8 cellular contexts compared by ENCODE assay signal in the genomic region with DNA sequence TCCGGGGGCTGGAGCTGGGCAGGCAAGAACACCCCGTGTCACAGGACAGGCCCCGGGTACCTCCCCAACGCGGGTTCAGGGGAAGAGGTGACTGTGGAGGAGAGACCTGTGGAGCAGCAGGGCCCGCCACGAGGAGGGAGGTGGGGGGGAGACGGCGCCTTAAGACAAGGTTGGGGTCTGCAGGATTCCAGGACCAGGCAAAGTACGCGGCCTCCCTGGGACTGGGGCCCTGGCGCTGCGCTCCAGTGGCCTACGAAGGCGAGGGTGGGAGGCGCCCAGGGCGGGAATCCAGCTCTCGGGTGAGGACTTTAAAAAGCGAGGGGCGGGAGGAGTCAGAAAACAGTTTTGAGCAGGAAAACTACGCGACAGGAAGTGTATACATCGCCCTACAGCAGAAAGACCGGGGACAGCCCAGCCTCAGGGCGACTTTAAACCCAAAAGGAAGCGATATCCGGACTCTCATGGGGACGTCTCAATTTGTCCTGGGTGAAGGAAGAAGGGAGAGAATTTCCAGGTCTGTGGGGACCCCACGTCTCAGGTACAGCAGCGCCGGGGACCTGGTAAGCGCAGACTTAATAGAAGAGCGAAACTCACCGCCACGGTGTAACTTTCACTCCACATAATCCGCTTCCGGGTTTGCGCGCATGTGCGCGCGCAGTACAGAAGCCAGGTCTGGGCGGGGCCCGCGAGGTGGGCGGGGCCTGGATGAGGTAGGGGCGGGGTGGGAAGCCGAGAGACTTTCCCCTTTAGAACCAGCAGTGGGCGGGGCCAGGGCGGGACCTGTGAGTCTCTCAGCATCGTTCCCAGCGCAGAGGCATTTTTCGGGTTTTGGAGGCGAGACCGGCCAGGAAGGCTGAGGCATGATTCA. TPM values are rescaled to one million over a fixed set of nuclear protein-coding genes. Genes with fewer than 3 reads are reported as not detected.
DNase-seq lines count a peak whose midpoint lies in the region; ATAC-seq and TF ChIP-seq lines count a peak whose summit lies in the region.

A gene (minus strand): TSS at position 638 of the 868 bp plus-strand sequence.

- peaks cover 6% of the 10 kb centered on the region for H3K79me2 ChIP-seq in trophoblast cell (ENCODE audit: control insufficient read depth, insufficient read depth, low read length, poor library complexity)

- H3K27me3 ChIP-seq in trophoblast cell (ENCODE audit: insufficient read depth, low read length) (no peaks in the 10 kb centered on the region), tibial nerve (no peaks in the 10 kb centered on the region)

- peak; percentile 32 to 78 for TF ChIP-seq EP300 in tibial nerve (IDR thresholded peaks at IDR 0.05)

- H2AFZ ChIP-seq in trophoblast cell (ENCODE audit: insufficient read depth, low read length, poor library complexity): peak within 1 kb of the TSS; percentile 83

- no peaks in the 10 kb centered on the region for H3K27me3 Mint-ChIP-seq in activated naive CD8-positive, alpha-beta T cell treated with anti-CD3 and anti-CD28 coated beads, Interleukin-2, amount 50 U/mL, for 24 hours

- H3K9me3 ChIP-seq in trophoblast cell (ENCODE audit: insufficient read depth, low read depth, low read length) (no peaks in the 10 kb centered on the region), tibial nerve (peaks cover 0 to 3% (median 0%) of the 10 kb centered on the region in 4 donors)

- in situ Hi-C loops in G401 (cut with HindIII; ENCODE audit: low sequenced_read_pairs): no loop called here

- peak within 1 kb of the TSS; percentile 99 for H2AK5ac ChIP-seq in trophoblast cell (ENCODE audit: low read length)

- peak within 1 kb of the TSS; percentile 99 for H3K4ac ChIP-seq in trophoblast cell (ENCODE audit: low read depth, low read length)

- H3K4me1 Mint-ChIP-seq in activated naive CD8-positive, alpha-beta T cell treated with anti-CD3 and anti-CD28 coated beads, Interleukin-2, amount 50 U/mL, for 24 hours: peaks cover 19% of the 10 kb centered on the region

- peak; percentile 95 for ATAC-seq in activated naive CD8-positive, alpha-beta T cell treated with anti-CD3 and anti-CD28 coated beads, Interleukin-2, amount 50 U/mL, for 24 hours

- peaks cover 31% of the 10 kb centered on the region for H3K36me3 Mint-ChIP-seq in activated naive CD8-positive, alpha-beta T cell treated with anti-CD3 and anti-CD28 coated beads, Interleukin-2, amount 50 U/mL, for 24 hours (ENCODE audit: low read depth)

- H3K18ac ChIP-seq in trophoblast cell (ENCODE audit: low read length): peak within 1 kb of the TSS; percentile 99

- peak within 1 kb of the TSS; percentile 98 for H4K12ac ChIP-seq in trophoblast cell (ENCODE audit: low read depth, low read length)

- TF ChIP-seq POLR2A in NB4 (IDR thresholded peaks at IDR 0.05; ENCODE audit: extremely low read depth, insufficient read length) (peak; percentile 79), tibial nerve (IDR thresholded peaks at IDR 0.05) (peak in 1 of 2 donors; percentile 43)

- H2BK120ac ChIP-seq in trophoblast cell (ENCODE audit: insufficient read depth, low read length, poor library complexity): peak within 1 kb of the TSS; percentile 97

- H3K27ac Mint-ChIP-seq in activated naive CD8-positive, alpha-beta T cell treated with anti-CD3 and anti-CD28 coated beads, Interleukin-2, amount 50 U/mL, for 24 hours: peak within 1 kb of the TSS; percentile 97

- H3K27ac ChIP-seq in trophoblast cell (ENCODE audit: low read depth, low read length): peak within 1 kb of the TSS; percentile 91
- peak within 1 kb of the TSS; percentile 5 to 88 (median 85) for H3K27ac ChIP-seq in tibial nerve

- peak within 1 kb of the TSS; percentile 96 for H4K91ac ChIP-seq in trophoblast cell (ENCODE audit: low read depth, low read length)

- intact Hi-C loops in cardiac septum (cut with DNase I): loop anchor here (5.0 kb wide), 2 partner anchors 36 to 99 kb away; a partner anchor contains a TSS

- CTCF ChIA-PET in HEK293T (lab: Yijun Ruan, JAX): no interaction called here

- peak within 1 kb of the TSS; percentile 100 for H3K14ac ChIP-seq in trophoblast cell (ENCODE audit: low read length)

- peaks cover 2 to 7% of the 10 kb centered on the region in 2 experiments for H3K4me1 ChIP-seq in trophoblast cell (ENCODE audit: control insufficient read depth in 1 of 2, insufficient read depth in 2 of 2, low read length in 2 of 2)
- H3K4me1 ChIP-seq in tibial nerve: peaks cover 0 to 21% (median 3%) of the 10 kb centered on the region in 4 donors

- peak within 1 kb of the TSS; percentile 87 for H2BK5ac ChIP-seq in trophoblast cell (ENCODE audit: low read depth, low read length, poor library complexity)

- H3K79me1 ChIP-seq in trophoblast cell (ENCODE audit: low read length): peaks cover 8% of the 10 kb centered on the region

- peak; percentile 91 for DNase-seq in G401 (ENCODE audit: low spot score)
- peak; percentile 80 for DNase-seq in HEK293T (ENCODE audit: extremely low spot score)
- DNase-seq in NB4 (ENCODE audit: low read depth): peak; percentile 90
- DNase-seq in SW 1271 (lab: John Stamatoyannopoulos, UW): peak; percentile 58 to 81
- DNase-seq in activated naive CD8-positive, alpha-beta T cell treated with anti-CD3 and anti-CD28 coated beads, Interleukin-2, amount 50 U/mL, for 24 hours: peak; percentile 95
- peak; percentile 95 for DNase-seq in cardiac septum (ENCODE audit: low spot score)
- DNase-seq in trophoblast cell: peak; percentile 93 to 98
- peak; percentile 95 to 99 for DNase-seq in tibial nerve (ENCODE audit: low spot score in 2 of 2)

- H3K36me3 ChIP-seq in trophoblast cell (ENCODE audit: control insufficient read depth in 1 of 2, insufficient read depth in 2 of 2, low read length in 2 of 2) (peaks cover 12 to 18% of the 10 kb centered on the region in 2 experiments), tibial nerve (peaks cover 0 to 17% (median 0%) of the 10 kb centered on the region in 3 donors)

- H3K9ac ChIP-seq in trophoblast cell (ENCODE audit: low read length): peak within 1 kb of the TSS; percentile 97

- POLR2A ChIA-PET in HEK293T (lab: Yijun Ruan, JAX): no interaction called here

- peak within 1 kb of the TSS; percentile 89 for H3K4me2 ChIP-seq in trophoblast cell (ENCODE audit: low read length)

- H2BK12ac ChIP-seq in trophoblast cell (ENCODE audit: low read length): peak within 1 kb of the TSS; percentile 95

- no CpG with 5 or more reads among the region's 55 CpGs for WGBS in trophoblast cell (ENCODE audit: extremely low coverage, insufficient coverage, insufficient read length)
- 1% methylated on average over 44 to 55 of the region's 55 CpGs for WGBS in tibial nerve, 2 donors

- peak within 1 kb of the TSS; percentile 99 for H4K8ac ChIP-seq in trophoblast cell (ENCODE audit: low read depth, low read length)

- H3K23ac ChIP-seq in trophoblast cell (ENCODE audit: low read length): no peak within 1 kb of the TSS

- peaks cover 24% of the 10 kb centered on the region for H3K9me3 Mint-ChIP-seq in activated naive CD8-positive, alpha-beta T cell treated with anti-CD3 and anti-CD28 coated beads, Interleukin-2, amount 50 U/mL, for 24 hours

- no peak for TF ChIP-seq CTCF in NB4 (IDR thresholded peaks at IDR 0.05; ENCODE audit: low read depth, low read length)
- TF ChIP-seq CTCF in tibial nerve (IDR thresholded peaks at IDR 0.05): no peak

- H3K4me3 ChIP-seq in NB4 (ENCODE audit: low read depth, low read length) (peak within 1 kb of the TSS; percentile 93), trophoblast cell (ENCODE audit: low read depth, low read length) (peak within 1 kb of the TSS; percentile 75), tibial nerve (peak within 1 kb of the TSS; percentile 64 to 73 (median 68))

- peak within 1 kb of the TSS; percentile 97 for H3K4me3 Mint-ChIP-seq in activated naive CD8-positive, alpha-beta T cell treated with anti-CD3 and anti-CD28 coated beads, Interleukin-2, amount 50 U/mL, for 24 hours

TF ChIP-seq in HEK293T, 16 proteins besides CTCF, POLR2A, EP300 and RAD21:
- no peak for TF ChIP-seq CTBP1 (IDR thresholded peaks at IDR 0.05; ENCODE audit: borderline replicate concordance)
- TF ChIP-seq, protein P1, sequence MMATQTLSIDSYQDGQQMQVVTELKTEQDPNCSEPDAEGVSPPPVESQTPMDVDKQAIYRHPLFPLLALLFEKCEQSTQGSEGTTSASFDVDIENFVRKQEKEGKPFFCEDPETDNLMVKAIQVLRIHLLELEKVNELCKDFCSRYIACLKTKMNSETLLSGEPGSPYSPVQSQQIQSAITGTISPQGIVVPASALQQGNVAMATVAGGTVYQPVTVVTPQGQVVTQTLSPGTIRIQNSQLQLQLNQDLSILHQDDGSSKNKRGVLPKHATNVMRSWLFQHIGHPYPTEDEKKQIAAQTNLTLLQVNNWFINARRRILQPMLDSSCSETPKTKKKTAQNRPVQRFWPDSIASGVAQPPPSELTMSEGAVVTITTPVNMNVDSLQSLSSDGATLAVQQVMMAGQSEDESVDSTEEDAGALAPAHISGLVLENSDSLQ (IDR thresholded peaks at IDR 0.05): no peak
- TF ChIP-seq FOXA1 (IDR thresholded peaks at IDR 0.05): no peak
- TF ChIP-seq ARNT (IDR thresholded peaks at IDR 0.05): no peak
- no peak for TF ChIP-seq ELF4 (IDR thresholded peaks at IDR 0.05)
- TF ChIP-seq HDGF (IDR thresholded peaks at IDR 0.05; ENCODE audit: borderline replicate concordance): no peak
- no peak for TF ChIP-seq BHLHE40 (IDR thresholded peaks at IDR 0.05; ENCODE audit: borderline replicate concordance)
- TF ChIP-seq FOXK2 (IDR thresholded peaks at IDR 0.05): no peak
- TF ChIP-seq SP1 (IDR thresholded peaks at IDR 0.05): no peak
- no peak for TF ChIP-seq TARDBP (IDR thresholded peaks at IDR 0.05)
- TF ChIP-seq ZNF384 (IDR thresholded peaks at IDR 0.05): no peak
- TF ChIP-seq SUZ12 (IDR thresholded peaks at IDR 0.05): no peak
- no peak for TF ChIP-seq LEF1 (IDR thresholded peaks at IDR 0.05; ENCODE audit: borderline replicate concordance)
- TF ChIP-seq FOXM1 (IDR thresholded peaks at IDR 0.05; ENCODE audit: borderline replicate concordance): no peak
- no peak for TF ChIP-seq L3MBTL2 (conservative IDR thresholded peaks at IDR 0.05)
- TF ChIP-seq NFRKB (IDR thresholded peaks at IDR 0.05): no peak

RNA-seq across cellular contexts. Expression of the gene that starts here (rescaled TPM):
- total RNA-seq in G401 (2014; rRNA removed; shearing (Covaris generic)): 14.0 and 19.4 TPM in 2 replicates
- 16.8 TPM for total RNA-seq in cardiac septum
- 78.7 and 80.9 TPM in 2 replicates for polyA plus RNA-seq in trophoblast cell (2013)
- total RNA-seq in tibial nerve: 10 to 100 TPM; 73.4 to 92.6 (median 81.7) TPM

Comparison
In these comparisons a context has a peak if more than half of its experiments do, and no peak if none do; other contexts are left out.
1. Peak in every context shown above with its lines: DNase-seq, ATAC-seq, H3K4me3 ChIP-seq and H3K27ac ChIP-seq.